ENCODE assay signal across 8 cellular contexts in the genomic region with DNA sequence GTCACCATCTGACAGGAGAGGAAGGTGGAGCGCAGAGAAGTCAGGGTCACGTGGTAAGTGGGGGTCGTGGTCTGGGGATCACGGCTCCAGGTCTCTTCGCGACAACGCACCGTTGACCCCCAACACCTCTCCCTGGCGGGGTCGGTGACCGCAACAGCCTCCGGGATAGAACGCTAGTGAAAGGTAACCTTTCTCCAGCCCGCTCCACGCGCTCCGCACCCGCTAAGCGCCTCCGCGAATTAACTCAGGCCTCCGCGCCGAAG. TPM values are rescaled to one million over a fixed set of nuclear protein-coding genes. Genes with fewer than 3 reads are reported as not detected.
DNase-seq lines count a peak whose midpoint lies in the region; ATAC-seq, FAIRE-seq and TF ChIP-seq lines count a peak whose summit lies in the region.

No MANE protein-coding gene starts in this region.

- H3K4me3 ChIP-seq in GM12875 (ENCODE audit: low read depth, low read length) (peak overlapping the region; percentile 60), right lobe of liver (peak overlapping the region; percentile 77 to 94 (median 94)), transverse colon (peak overlapping the region; percentile 64 to 94 (median 82))

- H3K4me1 ChIP-seq in right lobe of liver (peaks cover 0 to 19% (median 7%) of the 10 kb centered on the region in 4 donors), transverse colon (peaks cover 10 to 49% (median 31%) of the 10 kb centered on the region in 4 donors)

- in situ Hi-C loops in transverse colon (cut with MboI; ENCODE audit: low pct_ligation_motif_present in 1 of 4, low pct_unique_long_range_greater_than_20kb in 1 of 4, low sequenced_read_pairs in 3 of 4) = no loop called here

- peak; percentile 30 for ATAC-seq in HG02840 (IDR thresholded peaks at IDR 0.05; ENCODE audit: low FRiP score, unreplicated experiment)
- peak in 1 of 4 donors; percentile 5 for ATAC-seq in right lobe of liver

- 14% methylated on average over 11 of the region's 24 CpGs for WGBS in right lobe of liver (ENCODE audit: insufficient coverage, low coverage, low lambda C conversion rate, missing lambda C conversion rate)
- 7% methylated on average over 24 of the region's 24 CpGs; no CpG with 5 or more reads in 1 of the 2 donors for WGBS in transverse colon (ENCODE audit: low coverage in 1 of 2), 2 donors

- FAIRE-seq in HTR-8/SVneo (lab: Jason Lieb, UNC) = no peak

- no peak for TF ChIP-seq EP300 in transverse colon (IDR thresholded peaks at IDR 0.05; ENCODE audit: low read depth)

- no peaks in the 10 kb centered on the region for H3K27me3 ChIP-seq in right lobe of liver
- H3K27me3 ChIP-seq in transverse colon = no peaks in the 10 kb centered on the region

- TF ChIP-seq CTCF in GM12875 (IDR thresholded peaks at IDR 0.05; ENCODE audit: borderline replicate concordance, insufficient read depth, low read depth, low read length) (no peak), right lobe of liver (IDR thresholded peaks at IDR 0.05) (no peak), transverse colon (IDR thresholded peaks at IDR 0.05) (no peak)

- H3K36me3 ChIP-seq in right lobe of liver = no peaks in the 10 kb centered on the region
- no peaks in the 10 kb centered on the region for H3K36me3 ChIP-seq in transverse colon

- intact Hi-C loops in right lobe of liver (cut with DNase I) = loop anchor here in 1 of 2 donors (5.0 kb wide), 1 partner anchor 91 kb away; no protein-coding TSS in a partner anchor
- intact Hi-C loops in transverse colon (cut with DNase I; ENCODE audit: low total_unique reads) = loop anchor here (10.0 kb wide), 1 partner anchor 94 kb away; no protein-coding TSS in a partner anchor

- TF ChIP-seq POLR2A in right lobe of liver (IDR thresholded peaks at IDR 0.05) = no peak
- no peak for TF ChIP-seq POLR2A in transverse colon (IDR thresholded peaks at IDR 0.05)

- DNase-seq in right lobe of liver (peak in 2 of 3 donors; percentile 37 to 65), transverse colon (peak; percentile 45), HTR-8/SVneo (ENCODE audit: insufficient read length, low spot score) (no peak), NCI-H2227 (lab: John Stamatoyannopoulos, UW; ENCODE audit: unreplicated experiment) (no peak), NCI-H510A treated with DMSO at 0.1 percent for 48 hours (lab: John Stamatoyannopoulos, UW) (no peak)

- H3K27ac ChIP-seq in angular gyrus (ENCODE audit: low read depth, low read length) = peak overlapping the region; percentile 62
- peak overlapping the region in 2 of 3 donors; percentile 68 to 80 for H3K27ac ChIP-seq in right lobe of liver
- peak overlapping the region; percentile 85 to 94 (median 90) for H3K27ac ChIP-seq in transverse colon

- H3K9me3 ChIP-seq in right lobe of liver (no peaks in the 10 kb centered on the region), transverse colon (no peaks in the 10 kb centered on the region)

RNA-seq across cellular contexts. Expression of a gene that starts 0.6 kb away (rescaled TPM):
- total RNA-seq in right lobe of liver (1 to 10 TPM; 3.2 to 7.4 (median 4.2) TPM), transverse colon (10 to 100 TPM; 27.8 to 42.6 (median 31.8) TPM)

Comparison
In these comparisons a context has a peak if more than half of its experiments do, and no peak if none do; other contexts are left out.
1. DNase-seq: peak in right lobe of liver (2 of 3) and transverse colon (single experiment); none in HTR-8/SVneo (single experiment), NCI-H2227 (single experiment) and NCI-H510A treated with DMSO at 0.1 percent for 48 hours (single experiment).
2. Peak in every context shown above with its lines, with median percentiles within 50 percentile points of each other: H3K4me3 ChIP-seq and H3K27ac ChIP-seq.